2 cellular contexts compared by ENCODE assay signal in the genomic region with DNA sequence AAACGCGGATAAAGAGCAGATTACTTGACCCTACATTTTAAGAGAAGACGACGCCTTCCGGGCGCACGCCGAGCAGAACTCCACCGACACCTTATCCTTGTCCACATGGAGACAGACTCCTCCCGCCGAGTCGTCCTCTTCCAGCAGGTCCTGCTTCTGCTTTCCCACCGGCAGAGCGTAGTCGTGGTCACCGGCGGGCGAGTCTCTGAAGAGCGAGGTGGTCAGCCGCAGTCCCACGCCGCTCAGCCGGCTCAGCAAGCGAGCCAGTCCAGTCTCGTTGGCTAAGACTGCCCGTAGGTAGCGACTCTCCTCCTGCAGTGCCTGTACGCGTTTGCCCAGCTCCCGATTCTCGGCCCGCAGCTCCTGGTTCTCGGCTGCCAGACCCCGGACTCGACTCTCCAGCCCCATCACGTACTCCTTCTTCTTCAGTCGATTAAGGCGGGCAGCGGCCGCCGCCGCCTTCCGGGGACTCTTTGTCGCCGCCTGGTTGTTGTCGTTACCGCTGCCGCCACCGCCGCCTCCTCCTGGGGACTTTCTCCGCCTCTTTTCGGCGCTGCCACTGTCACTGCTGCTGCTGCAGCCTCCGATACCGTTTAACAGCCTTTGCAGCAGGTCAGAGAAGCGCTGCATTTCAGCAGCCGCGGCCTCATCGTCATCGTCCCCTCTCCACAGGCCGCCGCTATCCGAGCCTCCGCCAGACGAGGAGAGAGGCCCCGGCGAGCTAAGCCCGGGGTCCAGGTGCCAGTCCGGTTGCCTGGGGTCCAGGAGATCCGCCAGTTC.
TF ChIP-seq lines count a peak whose summit lies in the region.

No MANE protein-coding gene starts in this region.

TF ChIP-seq in GM23338, 12 proteins besides CTCF, POLR2A, EP300 and RAD21:
- no peak for TF ChIP-seq NANOG (IDR thresholded peaks at IDR 0.05; ENCODE audit: borderline replicate concordance)
- TF ChIP-seq, protein P1, sequence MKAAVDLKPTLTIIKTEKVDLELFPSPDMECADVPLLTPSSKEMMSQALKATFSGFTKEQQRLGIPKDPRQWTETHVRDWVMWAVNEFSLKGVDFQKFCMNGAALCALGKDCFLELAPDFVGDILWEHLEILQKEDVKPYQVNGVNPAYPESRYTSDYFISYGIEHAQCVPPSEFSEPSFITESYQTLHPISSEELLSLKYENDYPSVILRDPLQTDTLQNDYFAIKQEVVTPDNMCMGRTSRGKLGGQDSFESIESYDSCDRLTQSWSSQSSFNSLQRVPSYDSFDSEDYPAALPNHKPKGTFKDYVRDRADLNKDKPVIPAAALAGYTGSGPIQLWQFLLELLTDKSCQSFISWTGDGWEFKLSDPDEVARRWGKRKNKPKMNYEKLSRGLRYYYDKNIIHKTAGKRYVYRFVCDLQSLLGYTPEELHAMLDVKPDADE (IDR thresholded peaks at IDR 0.05), result 0 out of 2 replicates have a peak, but pooled peaks have one; percentile 15

TF ChIP-seq in SK-N-SH, 30 proteins besides CTCF, POLR2A, EP300 and RAD21:
- TF ChIP-seq, protein P2, sequence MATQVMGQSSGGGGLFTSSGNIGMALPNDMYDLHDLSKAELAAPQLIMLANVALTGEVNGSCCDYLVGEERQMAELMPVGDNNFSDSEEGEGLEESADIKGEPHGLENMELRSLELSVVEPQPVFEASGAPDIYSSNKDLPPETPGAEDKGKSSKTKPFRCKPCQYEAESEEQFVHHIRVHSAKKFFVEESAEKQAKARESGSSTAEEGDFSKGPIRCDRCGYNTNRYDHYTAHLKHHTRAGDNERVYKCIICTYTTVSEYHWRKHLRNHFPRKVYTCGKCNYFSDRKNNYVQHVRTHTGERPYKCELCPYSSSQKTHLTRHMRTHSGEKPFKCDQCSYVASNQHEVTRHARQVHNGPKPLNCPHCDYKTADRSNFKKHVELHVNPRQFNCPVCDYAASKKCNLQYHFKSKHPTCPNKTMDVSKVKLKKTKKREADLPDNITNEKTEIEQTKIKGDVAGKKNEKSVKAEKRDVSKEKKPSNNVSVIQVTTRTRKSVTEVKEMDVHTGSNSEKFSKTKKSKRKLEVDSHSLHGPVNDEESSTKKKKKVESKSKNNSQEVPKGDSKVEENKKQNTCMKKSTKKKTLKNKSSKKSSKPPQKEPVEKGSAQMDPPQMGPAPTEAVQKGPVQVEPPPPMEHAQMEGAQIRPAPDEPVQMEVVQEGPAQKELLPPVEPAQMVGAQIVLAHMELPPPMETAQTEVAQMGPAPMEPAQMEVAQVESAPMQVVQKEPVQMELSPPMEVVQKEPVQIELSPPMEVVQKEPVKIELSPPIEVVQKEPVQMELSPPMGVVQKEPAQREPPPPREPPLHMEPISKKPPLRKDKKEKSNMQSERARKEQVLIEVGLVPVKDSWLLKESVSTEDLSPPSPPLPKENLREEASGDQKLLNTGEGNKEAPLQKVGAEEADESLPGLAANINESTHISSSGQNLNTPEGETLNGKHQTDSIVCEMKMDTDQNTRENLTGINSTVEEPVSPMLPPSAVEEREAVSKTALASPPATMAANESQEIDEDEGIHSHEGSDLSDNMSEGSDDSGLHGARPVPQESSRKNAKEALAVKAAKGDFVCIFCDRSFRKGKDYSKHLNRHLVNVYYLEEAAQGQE (IDR thresholded peaks at IDR 0.05; ENCODE audit: low read depth, low read length), result no peak
- TF ChIP-seq SIN3A (IDR thresholded peaks at IDR 0.05; ENCODE audit: borderline replicate concordance, low read depth, low read length), result no peak; the same call in 1 of the 2 replicates
- no peak for TF ChIP-seq EZH2phosphoT487 (IDR thresholded peaks at IDR 0.05; ENCODE audit: borderline replicate concordance, low read depth)
- 0 out of 2 replicates have a peak, but pooled peaks have one; percentile 30 for TF ChIP-seq ELF1 (IDR thresholded peaks at IDR 0.05)
- TF ChIP-seq FOXM1 (IDR thresholded peaks at IDR 0.05; ENCODE audit: low read depth), result no peak
- TF ChIP-seq CHD2 (IDR thresholded peaks at IDR 0.05; ENCODE audit: low read length, partially characterized antibody), result peak; percentile 18
- TF ChIP-seq FOSL2 (IDR thresholded peaks at IDR 0.05; ENCODE audit: borderline replicate concordance, low read depth), result no peak
- TF ChIP-seq TCF12 (IDR thresholded peaks at IDR 0.05), result no peak
- TF ChIP-seq NFIC (IDR thresholded peaks at IDR 0.05; ENCODE audit: borderline replicate concordance), result no peak
- TF ChIP-seq, protein P3, sequence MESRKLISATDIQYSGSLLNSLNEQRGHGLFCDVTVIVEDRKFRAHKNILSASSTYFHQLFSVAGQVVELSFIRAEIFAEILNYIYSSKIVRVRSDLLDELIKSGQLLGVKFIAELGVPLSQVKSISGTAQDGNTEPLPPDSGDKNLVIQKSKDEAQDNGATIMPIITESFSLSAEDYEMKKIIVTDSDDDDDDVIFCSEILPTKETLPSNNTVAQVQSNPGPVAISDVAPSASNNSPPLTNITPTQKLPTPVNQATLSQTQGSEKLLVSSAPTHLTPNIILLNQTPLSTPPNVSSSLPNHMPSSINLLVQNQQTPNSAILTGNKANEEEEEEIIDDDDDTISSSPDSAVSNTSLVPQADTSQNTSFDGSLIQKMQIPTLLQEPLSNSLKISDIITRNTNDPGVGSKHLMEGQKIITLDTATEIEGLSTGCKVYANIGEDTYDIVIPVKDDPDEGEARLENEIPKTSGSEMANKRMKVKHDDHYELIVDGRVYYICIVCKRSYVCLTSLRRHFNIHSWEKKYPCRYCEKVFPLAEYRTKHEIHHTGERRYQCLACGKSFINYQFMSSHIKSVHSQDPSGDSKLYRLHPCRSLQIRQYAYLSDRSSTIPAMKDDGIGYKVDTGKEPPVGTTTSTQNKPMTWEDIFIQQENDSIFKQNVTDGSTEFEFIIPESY (IDR thresholded peaks at IDR 0.05; ENCODE audit: borderline replicate concordance, low read depth), result no peak
- no peak for TF ChIP-seq FOXJ3 (CRISPR knock-in tag; IDR thresholded peaks at IDR 0.05)
- TF ChIP-seq RCOR1 (IDR thresholded peaks at IDR 0.05; ENCODE audit: low read length), result no peak
- TF ChIP-seq, protein P4, sequence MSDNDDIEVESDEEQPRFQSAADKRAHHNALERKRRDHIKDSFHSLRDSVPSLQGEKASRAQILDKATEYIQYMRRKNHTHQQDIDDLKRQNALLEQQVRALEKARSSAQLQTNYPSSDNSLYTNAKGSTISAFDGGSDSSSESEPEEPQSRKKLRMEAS (IDR thresholded peaks at IDR 0.05; ENCODE audit: low read depth), result no peak
- no peak for TF ChIP-seq POLR2AphosphoS5 (IDR thresholded peaks at IDR 0.05; ENCODE audit: low read depth, low read length)
- no peak for TF ChIP-seq MEF2A (IDR thresholded peaks at IDR 0.05; ENCODE audit: borderline replicate concordance, low read depth)
- no peak for TF ChIP-seq YY1 (IDR thresholded peaks at IDR 0.05; ENCODE audit: low read depth)
- TF ChIP-seq GATA2 (CRISPR knock-in tag; IDR thresholded peaks at IDR 0.05), result no peak
- TF ChIP-seq TAF1 (IDR thresholded peaks at IDR 0.05; ENCODE audit: borderline replicate concordance, low read depth, low read length), result no peak
- no peak for TF ChIP-seq GABPA (IDR thresholded peaks at IDR 0.05; ENCODE audit: low read depth)
- no peak for TF ChIP-seq JUND (IDR thresholded peaks at IDR 0.05)
- TF ChIP-seq TEAD4 (IDR thresholded peaks at IDR 0.05; ENCODE audit: borderline replicate concordance, insufficient read depth), result no peak
- TF ChIP-seq SMC3 (IDR thresholded peaks at IDR 0.05; ENCODE audit: low read depth, low read length), result peak; percentile 14
- TF ChIP-seq, protein P5, sequence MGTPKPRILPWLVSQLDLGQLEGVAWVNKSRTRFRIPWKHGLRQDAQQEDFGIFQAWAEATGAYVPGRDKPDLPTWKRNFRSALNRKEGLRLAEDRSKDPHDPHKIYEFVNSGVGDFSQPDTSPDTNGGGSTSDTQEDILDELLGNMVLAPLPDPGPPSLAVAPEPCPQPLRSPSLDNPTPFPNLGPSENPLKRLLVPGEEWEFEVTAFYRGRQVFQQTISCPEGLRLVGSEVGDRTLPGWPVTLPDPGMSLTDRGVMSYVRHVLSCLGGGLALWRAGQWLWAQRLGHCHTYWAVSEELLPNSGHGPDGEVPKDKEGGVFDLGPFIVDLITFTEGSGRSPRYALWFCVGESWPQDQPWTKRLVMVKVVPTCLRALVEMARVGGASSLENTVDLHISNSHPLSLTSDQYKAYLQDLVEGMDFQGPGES (IDR thresholded peaks at IDR 0.05; ENCODE audit: low read depth, low read length), result no peak
- no peak for TF ChIP-seq RFX5 (IDR thresholded peaks at IDR 0.05; ENCODE audit: low read length)
- TF ChIP-seq NRF1 (IDR thresholded peaks at IDR 0.05; ENCODE audit: low read depth, low read length), result no peak
- TF ChIP-seq, protein P6, sequence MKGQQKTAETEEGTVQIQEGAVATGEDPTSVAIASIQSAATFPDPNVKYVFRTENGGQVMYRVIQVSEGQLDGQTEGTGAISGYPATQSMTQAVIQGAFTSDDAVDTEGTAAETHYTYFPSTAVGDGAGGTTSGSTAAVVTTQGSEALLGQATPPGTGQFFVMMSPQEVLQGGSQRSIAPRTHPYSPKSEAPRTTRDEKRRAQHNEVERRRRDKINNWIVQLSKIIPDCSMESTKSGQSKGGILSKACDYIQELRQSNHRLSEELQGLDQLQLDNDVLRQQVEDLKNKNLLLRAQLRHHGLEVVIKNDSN (IDR thresholded peaks at IDR 0.05; ENCODE audit: borderline replicate concordance, low read depth), result no peak
- TF ChIP-seq, protein P7, sequence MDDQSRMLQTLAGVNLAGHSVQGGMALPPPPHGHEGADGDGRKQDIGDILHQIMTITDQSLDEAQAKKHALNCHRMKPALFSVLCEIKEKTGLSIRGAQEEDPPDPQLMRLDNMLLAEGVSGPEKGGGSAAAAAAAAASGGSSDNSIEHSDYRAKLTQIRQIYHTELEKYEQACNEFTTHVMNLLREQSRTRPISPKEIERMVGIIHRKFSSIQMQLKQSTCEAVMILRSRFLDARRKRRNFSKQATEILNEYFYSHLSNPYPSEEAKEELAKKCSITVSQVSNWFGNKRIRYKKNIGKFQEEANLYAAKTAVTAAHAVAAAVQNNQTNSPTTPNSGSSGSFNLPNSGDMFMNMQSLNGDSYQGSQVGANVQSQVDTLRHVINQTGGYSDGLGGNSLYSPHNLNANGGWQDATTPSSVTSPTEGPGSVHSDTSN (IDR thresholded peaks at IDR 0.05), result no peak
- TF ChIP-seq, protein P8, sequence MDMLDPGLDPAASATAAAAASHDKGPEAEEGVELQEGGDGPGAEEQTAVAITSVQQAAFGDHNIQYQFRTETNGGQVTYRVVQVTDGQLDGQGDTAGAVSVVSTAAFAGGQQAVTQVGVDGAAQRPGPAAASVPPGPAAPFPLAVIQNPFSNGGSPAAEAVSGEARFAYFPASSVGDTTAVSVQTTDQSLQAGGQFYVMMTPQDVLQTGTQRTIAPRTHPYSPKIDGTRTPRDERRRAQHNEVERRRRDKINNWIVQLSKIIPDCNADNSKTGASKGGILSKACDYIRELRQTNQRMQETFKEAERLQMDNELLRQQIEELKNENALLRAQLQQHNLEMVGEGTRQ (IDR thresholded peaks at IDR 0.05; ENCODE audit: borderline replicate concordance, low read depth, low read length), result no peak
- peak; percentile 63; the same call in 1 of the 2 replicates for TF ChIP-seq MXI1 (IDR thresholded peaks at IDR 0.05; ENCODE audit: low read depth, low read length)
- TF ChIP-seq RXRA (IDR thresholded peaks at IDR 0.05; ENCODE audit: borderline replicate concordance, low read depth), result no peak
